In the genomic region with DNA sequence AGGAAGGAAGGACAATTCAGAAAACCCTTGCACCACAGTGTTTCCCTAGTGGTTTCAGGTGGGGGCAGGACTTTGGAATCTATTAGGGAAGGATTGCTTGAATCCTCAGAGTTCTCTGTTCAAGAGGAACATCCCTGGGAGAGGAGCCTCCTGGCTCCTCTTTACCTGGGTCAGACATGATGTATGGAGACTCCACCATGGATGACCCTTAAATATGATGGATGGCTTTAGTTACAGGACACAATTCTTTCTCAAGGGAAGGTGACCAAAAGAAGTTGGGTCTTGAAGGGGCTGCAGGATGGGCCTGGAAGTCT, we compare ENCODE assay signal across 14 cellular contexts.
A peak's percentile ranks its signal among the peaks of the same experiment; 100 is the strongest.
DNase-seq lines count a peak whose midpoint lies in the region; ATAC-seq and TF ChIP-seq lines count a peak whose summit lies in the region.
"Had no signal": no experiment of that assay in that cellular context is flagged by ENCODE, and none has a peak within 500 bp of the region (broad histone marks: within the 10 kb centered on the region; RNA-seq: fewer than 3 reads in every experiment).

No MANE protein-coding gene starts in this region.

- H3K4me2 ChIP-seq in neural progenitor cell: no peak overlapping the region

- peak; percentile 48 for TF ChIP-seq CTCF in Panc1 (IDR thresholded peaks at IDR 0.05)
- peak; percentile 4 for TF ChIP-seq CTCF in neural crest cell (conservative IDR thresholded peaks at IDR 0.05)
- TF ChIP-seq CTCF in neural progenitor cell (IDR thresholded peaks at IDR 0.05): no peak

- H2AFZ ChIP-seq in neural progenitor cell (replicated peaks): no peak overlapping the region

- H3K27ac ChIP-seq in Panc1 (ENCODE audit: low read length): no peak overlapping the region
- no peak overlapping the region for H3K27ac ChIP-seq in neural progenitor cell
- H3K27ac ChIP-seq: prostate gland, uterus had no signal

- H3K27ac Mint-ChIP-seq in neural crest cell (ENCODE audit: unreplicated experiment) (no peak overlapping the region), neural progenitor cell (no peak overlapping the region)
- H3K27ac Mint-ChIP-seq: activated CD8-positive, alpha-beta memory T cell treated with anti-CD3 and anti-CD28 coated beads, Interleukin-2, amount 10 ng/mL, durations not matched to agents 7 days and 5 days; CD4-positive, alpha-beta T cell had no signal

- H3K9me3 Mint-ChIP-seq in neural crest cell (no peaks in the 10 kb centered on the region), neural progenitor cell (no peaks in the 10 kb centered on the region)
- H3K9me3 Mint-ChIP-seq: CD4-positive, alpha-beta T cell had no signal

- H3K4me1 Mint-ChIP-seq in neural crest cell (peaks cover 10% of the 10 kb centered on the region), neural progenitor cell (peaks cover 9% of the 10 kb centered on the region)
- H3K4me1 Mint-ChIP-seq: activated CD8-positive, alpha-beta memory T cell treated with anti-CD3 and anti-CD28 coated beads, Interleukin-2, amount 10 ng/mL, durations not matched to agents 7 days and 5 days had no signal

- H3K9ac ChIP-seq in neural progenitor cell: no peak overlapping the region

- in situ Hi-C loops in Panc1 (cut with HindIII; ENCODE audit: low pct_unique_long_range_greater_than_20kb, low sequenced_read_pairs): no loop called here

- CTCF ChIA-PET in Panc1 (lab: Charles Lee): interaction anchor here (0.5 to 1.0 kb wide), 9 partner anchors 14 to 725 kb away, joined by 3 to 7 read pairs (median 3); no protein-coding TSS in a partner anchor

- intact Hi-C loops in Right ventricle myocardium superior (cut with DNase I): loop anchor here (5.0 to 10.0 kb wide), 3 partner anchors 120 to 702 kb away; no protein-coding TSS in a partner anchor
- intact Hi-C loops in Right ventricle myocardium inferior (cut with DNase I): loop anchor here (1.0 to 10.0 kb wide), 3 partner anchors 119 to 705 kb away; no protein-coding TSS in a partner anchor
- intact Hi-C loops in Panc1 (cut with micrococcal nuclease; ENCODE audit: unreplicated experiment): loop anchor here (5.0 kb wide), 2 partner anchors 120 to 545 kb away; no protein-coding TSS in a partner anchor

- BruUV-seq in Panc1 (replicated peaks; lab: Mats Ljungman, UMichigan): no TSS peak

- DNase-seq in Right ventricle myocardium superior (no peak), Right ventricle myocardium inferior (ENCODE audit: missing footprints) (no peak), Panc1 (ENCODE audit: low read depth, low spot score) (no peak), neural crest cell (ENCODE audit: low read depth, low spot score) (no peak), SIG-M5 treated with dmso at 0.1 percent for 504 hours (lab: John Stamatoyannopoulos, UW; ENCODE audit: unreplicated experiment) (no peak), neural progenitor cell (ENCODE audit: low spot score) (no peak)
- DNase-seq in activated effector memory CD4-positive, alpha-beta T cell treated with Interleukin-2 at 50 U/mL for 16 hours: no peak
- DNase-seq: NCI-H1048 had no signal

- H3K27me3 Mint-ChIP-seq in neural crest cell (ENCODE audit: low read depth) (no peaks in the 10 kb centered on the region), neural progenitor cell (ENCODE audit: insufficient read depth, low read depth) (no peaks in the 10 kb centered on the region)
- H3K27me3 Mint-ChIP-seq: activated CD8-positive, alpha-beta memory T cell treated with anti-CD3 and anti-CD28 coated beads, Interleukin-2, amount 10 ng/mL, durations not matched to agents 7 days and 5 days; CD4-positive, alpha-beta T cell had no signal

- H3K36me3 ChIP-seq in Panc1 (ENCODE audit: control insufficient read depth, insufficient read depth, low read length) (no peaks in the 10 kb centered on the region), neural progenitor cell (no peaks in the 10 kb centered on the region)
- H3K36me3 ChIP-seq: HAP-1, prostate gland, uterus had no signal

- H3K9me3 ChIP-seq in Panc1 (ENCODE audit: control insufficient read depth, insufficient read depth, low read depth, low read length): no peaks in the 10 kb centered on the region
- no peaks in the 10 kb centered on the region for H3K9me3 ChIP-seq in neural progenitor cell (ENCODE audit: low read depth)
- H3K9me3 ChIP-seq: HAP-1, prostate gland, uterus had no signal

- no peaks in the 10 kb centered on the region for H3K36me3 Mint-ChIP-seq in neural crest cell (ENCODE audit: low read depth)
- no peaks in the 10 kb centered on the region for H3K36me3 Mint-ChIP-seq in neural progenitor cell
- H3K36me3 Mint-ChIP-seq: activated CD8-positive, alpha-beta memory T cell treated with anti-CD3 and anti-CD28 coated beads, Interleukin-2, amount 10 ng/mL, durations not matched to agents 7 days and 5 days had no signal

- H3K27me3 ChIP-seq in Panc1 (ENCODE audit: control insufficient read depth, insufficient read depth, low read length) (no peaks in the 10 kb centered on the region), neural progenitor cell (no peaks in the 10 kb centered on the region)
- H3K27me3 ChIP-seq: uterus had no signal

- no peaks in the 10 kb centered on the region for H3K79me2 ChIP-seq in neural progenitor cell (ENCODE audit: low read depth)

- no peaks in the 10 kb centered on the region for H3F3A ChIP-seq in neural progenitor cell (ENCODE audit: low read depth)

- ATAC-seq in Right ventricle myocardium superior (ENCODE audit: poor library complexity) (peak; percentile 15), Right ventricle myocardium inferior (no peak), HG02642 (IDR thresholded peaks at IDR 0.05; ENCODE audit: poor library complexity, unreplicated experiment) (peak; percentile 19), Panc1 (no peak)

- H3K4me3 Mint-ChIP-seq in neural crest cell (no peak overlapping the region), neural progenitor cell (no peak overlapping the region)
- H3K4me3 Mint-ChIP-seq: activated CD8-positive, alpha-beta memory T cell treated with anti-CD3 and anti-CD28 coated beads, Interleukin-2, amount 10 ng/mL, durations not matched to agents 7 days and 5 days had no signal

- H3K4me1 ChIP-seq in Panc1 (ENCODE audit: control insufficient read depth, insufficient read depth, low read length): no peaks in the 10 kb centered on the region
- peaks cover 6% of the 10 kb centered on the region for H3K4me1 ChIP-seq in neural progenitor cell
- H3K4me1 ChIP-seq: HAP-1, prostate gland, uterus had no signal

- H3K4me3 ChIP-seq in Panc1 (ENCODE audit: low read depth in 2 of 2, low read length in 2 of 2) (no peak overlapping the region), neural progenitor cell (no peak overlapping the region)
- H3K4me3 ChIP-seq: HAP-1, prostate gland, uterus had no signal

- POLR2A ChIA-PET in Panc1 (lab: Charles Lee): no interaction called here

- no peaks in the 10 kb centered on the region for H4K20me1 ChIP-seq in neural progenitor cell (ENCODE audit: low read depth)

Comparison
In these comparisons a context has a peak if more than half of its experiments do, and no peak if none do; other contexts are left out.
1. ATAC-seq: peak in Right ventricle myocardium superior (single experiment) and HG02642 (single experiment); none in Right ventricle myocardium inferior (single experiment) and Panc1 (single experiment).